In the genomic region with DNA sequence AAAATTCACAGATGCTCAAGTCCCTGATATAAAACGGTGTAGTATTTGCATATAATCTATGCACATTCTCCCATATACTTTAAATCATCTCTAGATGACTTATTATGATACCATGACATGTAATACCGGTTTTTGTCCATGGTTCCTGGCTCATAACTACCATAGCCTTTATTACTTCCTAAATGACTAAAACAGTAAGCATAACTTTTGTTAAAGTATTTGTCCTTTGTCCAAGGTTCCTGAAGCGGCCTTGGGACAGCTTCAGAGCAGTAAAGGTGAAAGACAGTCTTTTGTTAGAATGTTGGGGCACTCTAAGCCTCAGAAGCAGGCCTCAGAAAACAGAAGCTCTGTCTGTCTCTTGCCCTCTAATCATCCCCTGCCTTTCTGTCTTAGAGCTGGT, we compare ENCODE assay signal across 16 cellular contexts. TPM values are rescaled to one million over a fixed set of nuclear protein-coding genes. Genes with fewer than 3 reads are reported as not detected.
A peak's percentile ranks its signal among the peaks of the same experiment; 100 is the strongest.
DNase-seq lines count a peak whose midpoint lies in the region; ATAC-seq and TF ChIP-seq lines count a peak whose summit lies in the region.
"Had no signal": no experiment of that assay in that cellular context is flagged by ENCODE, and none has a peak within 500 bp of the region (broad histone marks: within the 10 kb centered on the region; RNA-seq: fewer than 3 reads in every experiment).

No MANE protein-coding gene starts in this region.

- ATAC-seq in stimulated activated naive B cell treated with anti-CD40 and anti-IgM and Interleukin-4, amounts not matched to agents 10 μg/mL and 1 μg/mL and 100 μg/mL, for 72 hours (replicated peaks) = no peak
- ATAC-seq: left cardiac atrium; Right ventricle myocardium inferior; stimulated activated naive CD8-positive, alpha-beta T cell treated with anti-CD3 and anti-CD28 coated beads, Interleukin-15, Interleukin-2, amounts not matched to agents 100 U/mL and 50 U/mL, for 24 hours had no signal

- H3K27me3 ChIP-seq in mammary epithelial cell (ENCODE audit: insufficient read depth, low read length) (no peaks in the 10 kb centered on the region), OCI-LY1 (ENCODE audit: insufficient read depth, low read length) (no peaks in the 10 kb centered on the region), esophagus (ENCODE audit: control insufficient read depth in 1 of 2, insufficient read depth in 2 of 2, low read length in 2 of 2) (no peaks in the 10 kb centered on the region)

- in situ Hi-C loops in mammary epithelial cell (cut with MboI; ENCODE audit: low sequenced_read_pairs in 2 of 2) = no loop called here

- no peaks in the 10 kb centered on the region for H3K9me3 Mint-ChIP-seq in MCF 10A (ENCODE audit: unreplicated experiment)
- no peaks in the 10 kb centered on the region for H3K9me3 Mint-ChIP-seq in stimulated activated naive B cell treated with anti-CD40 and anti-IgM and Interleukin-4, amounts not matched to agents 10 μg/mL and 1 μg/mL and 100 μg/mL, for 72 hours
- H3K9me3 Mint-ChIP-seq: activated CD4-positive, alpha-beta T cell treated with anti-CD3 and anti-CD28 coated beads, Interleukin-2, amount 10 ng/mL, durations not matched to agents 7 days and 5 days had no signal

- H3K27ac Mint-ChIP-seq in MCF 10A (ENCODE audit: low read depth, unreplicated experiment) = peak overlapping the region; percentile 29
- H3K27ac Mint-ChIP-seq in stimulated activated naive B cell treated with anti-CD40 and anti-IgM and Interleukin-4, amounts not matched to agents 10 μg/mL and 1 μg/mL and 100 μg/mL, for 72 hours = peak overlapping the region; percentile 62

- DNase-seq in MCF 10A (ENCODE audit: unreplicated experiment) (no peak), mammary epithelial cell (no peak), NCI-H82 treated with DMSO at 0.1 percent for 48 hours (lab: John Stamatoyannopoulos, UW; ENCODE audit: unreplicated experiment) (no peak), NCI-H2171 treated with DMSO at 0.1 percent for 48 hours (lab: John Stamatoyannopoulos, UW) (no peak)
- no peak for DNase-seq in stimulated activated naive B cell treated with anti-CD40 and anti-IgM and Interleukin-4, amounts not matched to agents 10 μg/mL and 1 μg/mL and 100 μg/mL, for 72 hours
- no peak for DNase-seq in effector CD8-positive, alpha-beta T cell (lab: John Stamatoyannopoulos, UW)
- DNase-seq: activated CD4-positive, alpha-beta T cell treated with anti-CD3 and anti-CD28 coated beads, Interleukin-2, amount 10 ng/mL, durations not matched to agents 7 days and 5 days; left cardiac atrium; NCI-H1417 treated with DMSO at 0.1 percent for 48 hours; NK-92 treated with Interleukin-12 subunit alpha and Interleukin-12 subunit beta, amount 100 ng/mL, for 24 hours; stimulated activated naive CD8-positive, alpha-beta T cell treated with anti-CD3 and anti-CD28 coated beads, Interleukin-15, Interleukin-2, amounts not matched to agents 100 U/mL and 50 U/mL, for 24 hours; T-helper 9 cell had no signal

- peaks cover 27% of the 10 kb centered on the region for H3K4me1 Mint-ChIP-seq in MCF 10A (ENCODE audit: insufficient read depth, unreplicated experiment)
- H3K4me1 Mint-ChIP-seq in stimulated activated naive B cell treated with anti-CD40 and anti-IgM and Interleukin-4, amounts not matched to agents 10 μg/mL and 1 μg/mL and 100 μg/mL, for 72 hours = peaks cover 27 to 38% of the 10 kb centered on the region in 2 donors

- peaks cover 6% of the 10 kb centered on the region for H3K36me3 ChIP-seq in mammary epithelial cell (ENCODE audit: insufficient read depth, low read length)
- H3K36me3 ChIP-seq in OCI-LY1 (ENCODE audit: insufficient read depth, low read length) = peaks cover 46% of the 10 kb centered on the region
- peaks cover 0 to 4% of the 10 kb centered on the region in 2 donors for H3K36me3 ChIP-seq in esophagus (ENCODE audit: control insufficient read depth in 2 of 2, insufficient read depth in 2 of 2, low read length in 1 of 2)

- peaks cover 7% of the 10 kb centered on the region for H3K4me1 ChIP-seq in mammary epithelial cell (ENCODE audit: insufficient read depth, low read length)
- H3K4me1 ChIP-seq in OCI-LY1 (ENCODE audit: insufficient read depth, low read length, severe bottlenecking) = peaks cover 54% of the 10 kb centered on the region
- peaks cover 2 to 14% of the 10 kb centered on the region in 2 donors for H3K4me1 ChIP-seq in esophagus (ENCODE audit: control insufficient read depth in 2 of 2, insufficient read depth in 2 of 2, low read length in 1 of 2)

- H4K20me1 ChIP-seq in mammary epithelial cell (ENCODE audit: insufficient read depth, low read length) (no peaks in the 10 kb centered on the region), OCI-LY1 (ENCODE audit: insufficient read depth, low read length) (no peaks in the 10 kb centered on the region)

- H3F3A ChIP-seq in OCI-LY1 (ENCODE audit: insufficient read depth, low read length) = no peaks in the 10 kb centered on the region

- BruUV-seq in MCF 10A (replicated peaks; lab: Mats Ljungman, UMichigan) (no TSS peak), mammary epithelial cell (replicated peaks; lab: Mats Ljungman, UMichigan) (no TSS peak)

- TF ChIP-seq CTCF in MCF 10A (IDR thresholded peaks at IDR 0.05; ENCODE audit: unreplicated experiment) (no peak), mammary epithelial cell (conservative IDR thresholded peaks at IDR 0.05 in 1 of 2, IDR thresholded peaks at IDR 0.05 in 1 of 2; ENCODE audit: extremely low read depth in 1 of 2, insufficient read depth in 1 of 2, low read depth in 1 of 2, low read length in 2 of 2) (no peak), OCI-LY1 (IDR thresholded peaks at IDR 0.05; ENCODE audit: low read length) (no peak)

- no peak overlapping the region for H3K4me2 ChIP-seq in mammary epithelial cell (ENCODE audit: insufficient read depth, low read depth, low read length)
- H3K4me2 ChIP-seq in OCI-LY1 (ENCODE audit: low read length) = peak overlapping the region; percentile 33; the same call in 1 of the 2 replicates
- H3K4me2 ChIP-seq: smooth muscle cell had no signal

- peaks cover 23% of the 10 kb centered on the region for H3K36me3 Mint-ChIP-seq in MCF 10A (ENCODE audit: insufficient read depth, unreplicated experiment)
- H3K36me3 Mint-ChIP-seq in stimulated activated naive B cell treated with anti-CD40 and anti-IgM and Interleukin-4, amounts not matched to agents 10 μg/mL and 1 μg/mL and 100 μg/mL, for 72 hours = peaks cover 24 to 36% of the 10 kb centered on the region in 2 donors

- H3K4me3 Mint-ChIP-seq in MCF 10A (ENCODE audit: unreplicated experiment) = no peak overlapping the region
- H3K4me3 Mint-ChIP-seq in stimulated activated naive B cell treated with anti-CD40 and anti-IgM and Interleukin-4, amounts not matched to agents 10 μg/mL and 1 μg/mL and 100 μg/mL, for 72 hours = no peak overlapping the region
- H3K4me3 Mint-ChIP-seq: activated CD4-positive, alpha-beta T cell treated with anti-CD3 and anti-CD28 coated beads, Interleukin-2, amount 10 ng/mL, durations not matched to agents 7 days and 5 days had no signal

- H3K27ac ChIP-seq in mammary epithelial cell (ENCODE audit: insufficient read depth, low read depth, low read length) = no peak overlapping the region
- H3K27ac ChIP-seq in OCI-LY1 (ENCODE audit: low read depth, low read length, poor library complexity, severe bottlenecking) = peak overlapping the region; percentile 22
- H3K27ac ChIP-seq in esophagus (ENCODE audit: low read depth in 2 of 2, low read length in 1 of 2) = peak overlapping the region; percentile 72 to 74

- WGBS in mammary epithelial cell (ENCODE audit: low coverage, missing lambda C conversion rate) = 63% methylated on average over 3 of the region's 3 CpGs
- 40 to 43% methylated on average over 3 of the region's 3 CpGs for WGBS in esophagus, 2 donors

- H3K4me3 ChIP-seq in mammary epithelial cell (replicated peaks in 1 of 3; ENCODE audit: insufficient read depth in 1 of 3, low read depth in 2 of 3, low read length in 3 of 3) (no peak overlapping the region), OCI-LY1 (ENCODE audit: low read depth, low read length, poor library complexity, severe bottlenecking) (no peak overlapping the region), esophagus (ENCODE audit: low read depth in 1 of 2, low read length in 2 of 2) (no peak overlapping the region)
- H3K4me3 ChIP-seq: smooth muscle cell had no signal

- H3K9me2 ChIP-seq in OCI-LY1 (ENCODE audit: low read depth, low read length) = no peaks in the 10 kb centered on the region

- H3K27me3 Mint-ChIP-seq in MCF 10A (ENCODE audit: insufficient read depth, unreplicated experiment) = no peaks in the 10 kb centered on the region
- H3K27me3 Mint-ChIP-seq in stimulated activated naive B cell treated with anti-CD40 and anti-IgM and Interleukin-4, amounts not matched to agents 10 μg/mL and 1 μg/mL and 100 μg/mL, for 72 hours = no peaks in the 10 kb centered on the region
- H3K27me3 Mint-ChIP-seq: activated CD4-positive, alpha-beta T cell treated with anti-CD3 and anti-CD28 coated beads, Interleukin-2, amount 10 ng/mL, durations not matched to agents 7 days and 5 days had no signal

- dilution Hi-C loops in mammary epithelial cell (cut with HindIII; ENCODE audit: low sequenced_read_pairs) = no loop called here

- no peak overlapping the region for H3K9ac ChIP-seq in mammary epithelial cell (ENCODE audit: insufficient read depth, low read length)
- H3K9ac ChIP-seq in OCI-LY1 (ENCODE audit: low read length) = peak overlapping the region; percentile 12; the same call in 1 of the 2 replicates

- no peak overlapping the region for H2AFZ ChIP-seq in mammary epithelial cell (ENCODE audit: low read depth, low read length)
- H2AFZ ChIP-seq in OCI-LY1 (ENCODE audit: low read length) = no peak overlapping the region

- POLR2A ChIA-PET in MCF 10A (lab: Yijun Ruan, JAX) = interaction anchor here (0.9 kb wide), 1 partner anchor 375 kb away, joined by 3 read pairs; no protein-coding TSS in a partner anchor

- H3K9me3 ChIP-seq in mammary epithelial cell (replicated peaks; ENCODE audit: insufficient read depth, low read length) (no peaks in the 10 kb centered on the region), OCI-LY1 (ENCODE audit: low read length) (no peaks in the 10 kb centered on the region), esophagus (ENCODE audit: control insufficient read depth in 2 of 2, insufficient read depth in 1 of 2, low read depth in 1 of 2, low read length in 1 of 2) (no peaks in the 10 kb centered on the region)

- H3K79me2 ChIP-seq in mammary epithelial cell (ENCODE audit: insufficient read depth, low read length) = peaks cover 87% of the 10 kb centered on the region
- H3K79me2 ChIP-seq in OCI-LY1 (ENCODE audit: insufficient read depth, low read length) = peaks cover 81% of the 10 kb centered on the region

- intact Hi-C loops in MCF 10A (cut with micrococcal nuclease) (loop anchor here (5.0 kb wide), 1 partner anchor 86 kb away; no protein-coding TSS in a partner anchor), mammary epithelial cell (cut with micrococcal nuclease) (loop anchor here (5.0 kb wide), 1 partner anchor 86 kb away; no protein-coding TSS in a partner anchor)

- CTCF ChIA-PET in MCF 10A (lab: Yijun Ruan, JAX) (no interaction called here), mammary epithelial cell (lab: Charles Lee; ENCODE audit: low non-redundant PET) (no interaction called here)

RNA-seq across cellular contexts. Expression of gene CRCP, which starts 4.0 kb away (rescaled TPM):
- total RNA-seq in MCF 10A (2022) = 27.5 and 39.8 TPM in 2 replicates
- total RNA-seq in mammary epithelial cell = 10 to 100 TPM; 34.7 to 35.3 TPM
- polyA plus RNA-seq in mammary epithelial cell = 34.1 TPM
- polyA minus RNA-seq in mammary epithelial cell = 123 TPM
- 10 to 100 TPM; 14.5 to 19.5 TPM for polyA plus RNA-seq in esophagus

RNA-seq across cellular contexts. Expression of gene ASL, which starts 43.0 kb away (rescaled TPM):
- total RNA-seq in MCF 10A (2022) (53.6 and 56.5 TPM in 2 replicates), mammary epithelial cell (10 to 100 TPM; 43.5 to 59.7 TPM)
- polyA plus RNA-seq in mammary epithelial cell (64.7 TPM), esophagus (10 to 100 TPM; 25.8 to 31.6 TPM)
- polyA minus RNA-seq in mammary epithelial cell = 17.2 TPM
